In genomic region chr15:52783191-52783829, GRCh38 we compare ENCODE assay signal across 15 cellular contexts. TPM values are rescaled to one million over a fixed set of nuclear protein-coding genes. Genes with fewer than 3 reads are reported as not detected.
DNase-seq lines count a peak whose midpoint lies in the region; ATAC-seq, FAIRE-seq and TF ChIP-seq lines count a peak whose summit lies in the region.
"Had no signal": no experiment of that assay in that cellular context is flagged by ENCODE, and none has a peak within 500 bp of the region (broad histone marks: within the 10 kb centered on the region; RNA-seq: fewer than 3 reads in every experiment).

No MANE protein-coding gene starts in this region.

- dilution Hi-C loops in mammary epithelial cell (cut with HindIII; ENCODE audit: low sequenced_read_pairs): no loop called here

- intact Hi-C loops in aorta (cut with DNase I): loop anchor here (5.0 to 10.0 kb wide), 2 partner anchors 411 to 414 kb away; no protein-coding TSS in a partner anchor
- intact Hi-C loops in mammary epithelial cell (cut with micrococcal nuclease): loop anchor here (5.0 kb wide), 2 partner anchors 804 to 884 kb away; no protein-coding TSS in a partner anchor

- no peaks in the 10 kb centered on the region for H3K27me3 ChIP-seq in aorta (ENCODE audit: control insufficient read depth in 1 of 2, insufficient read depth in 2 of 2, low read length in 1 of 2)
- peaks cover 58% of the 10 kb centered on the region for H3K27me3 ChIP-seq in mammary epithelial cell (ENCODE audit: insufficient read depth, low read length)

- no peaks in the 10 kb centered on the region for H4K20me1 ChIP-seq in mammary epithelial cell (ENCODE audit: insufficient read depth, low read length)

- H3K27ac Mint-ChIP-seq in activated naive CD8-positive, alpha-beta T cell: no peak overlapping the region
- H3K27ac Mint-ChIP-seq in activated naive CD8-positive, alpha-beta T cell treated with anti-CD3 and anti-CD28 coated beads for 36 hours: no peak overlapping the region
- H3K27ac Mint-ChIP-seq: stimulated activated memory B cell treated with anti-CD40 and anti-IgM and Interleukin-4, amounts not matched to agents 10 μg/mL and 1 μg/mL and 100 μg/mL, for 72 hours had no signal

- H3K9me3 ChIP-seq in aorta (ENCODE audit: control insufficient read depth, low read length) (no peaks in the 10 kb centered on the region), mammary epithelial cell (replicated peaks; ENCODE audit: insufficient read depth, low read length) (no peaks in the 10 kb centered on the region)

- no peak overlapping the region for H2AFZ ChIP-seq in mammary epithelial cell (ENCODE audit: low read depth, low read length)

- no peak for DNase-seq in activated naive CD8-positive, alpha-beta T cell treated with anti-CD3 and anti-CD28 coated beads for 36 hours
- peak; percentile 62 for DNase-seq in dermis blood vessel endothelial cell
- peak; percentile 38 for DNase-seq in medulla oblongata (ENCODE audit: extremely low spot score)
- peak in 1 of 2 donors; percentile 55 for DNase-seq in aorta
- DNase-seq in NCI-H345 treated with DMSO at 0.1 percent for 48 hours (lab: John Stamatoyannopoulos, UW; ENCODE audit: unreplicated experiment): no peak
- no peak for DNase-seq in mammary epithelial cell
- no peak for DNase-seq in H54 (ENCODE audit: insufficient read length, low spot score)
- DNase-seq: activated gamma-delta T cell, GDM1 had no signal

- H3K9me3 Mint-ChIP-seq in activated naive CD8-positive, alpha-beta T cell (ENCODE audit: low read depth): no peaks in the 10 kb centered on the region
- no peaks in the 10 kb centered on the region for H3K9me3 Mint-ChIP-seq in activated naive CD8-positive, alpha-beta T cell treated with anti-CD3 and anti-CD28 coated beads for 36 hours
- H3K9me3 Mint-ChIP-seq: stimulated activated memory B cell treated with anti-CD40 and anti-IgM and Interleukin-4, amounts not matched to agents 10 μg/mL and 1 μg/mL and 100 μg/mL, for 72 hours had no signal

- TF ChIP-seq POLR2A in H54 (IDR thresholded peaks at IDR 0.05; ENCODE audit: low read depth, low read length): no peak

- H3K36me3 ChIP-seq in aorta (ENCODE audit: control insufficient read depth in 1 of 2, insufficient read depth in 2 of 2, low read length in 1 of 2) (no peaks in the 10 kb centered on the region), mammary epithelial cell (ENCODE audit: insufficient read depth, low read length) (no peaks in the 10 kb centered on the region)
- H3K36me3 ChIP-seq: WERI-Rb-1 had no signal

- CTCF ChIA-PET in mammary epithelial cell (lab: Charles Lee; ENCODE audit: low non-redundant PET): interaction anchor here (0.7 kb wide), 1 partner anchor 426 kb away, joined by 3 read pairs; no protein-coding TSS in a partner anchor

- no TSS peak for BruUV-seq in mammary epithelial cell (replicated peaks; lab: Mats Ljungman, UMichigan)

- H3K27me3 Mint-ChIP-seq in activated naive CD8-positive, alpha-beta T cell: peaks cover 52% of the 10 kb centered on the region
- H3K27me3 Mint-ChIP-seq in activated naive CD8-positive, alpha-beta T cell treated with anti-CD3 and anti-CD28 coated beads for 36 hours: peaks cover 91% of the 10 kb centered on the region

- H3K4me3 ChIP-seq in aorta (ENCODE audit: low read length in 2 of 2) (no peak overlapping the region), mammary epithelial cell (replicated peaks in 1 of 3; ENCODE audit: insufficient read depth in 1 of 3, low read depth in 2 of 3, low read length in 3 of 3) (no peak overlapping the region)

- H3K36me3 Mint-ChIP-seq in activated naive CD8-positive, alpha-beta T cell: no peaks in the 10 kb centered on the region
- H3K36me3 Mint-ChIP-seq in activated naive CD8-positive, alpha-beta T cell treated with anti-CD3 and anti-CD28 coated beads for 36 hours: no peaks in the 10 kb centered on the region
- H3K36me3 Mint-ChIP-seq: stimulated activated memory B cell treated with anti-CD40 and anti-IgM and Interleukin-4, amounts not matched to agents 10 μg/mL and 1 μg/mL and 100 μg/mL, for 72 hours had no signal

- H3K4me1 Mint-ChIP-seq in activated naive CD8-positive, alpha-beta T cell (ENCODE audit: low read depth): peaks cover 23% of the 10 kb centered on the region
- peaks cover 16% of the 10 kb centered on the region for H3K4me1 Mint-ChIP-seq in activated naive CD8-positive, alpha-beta T cell treated with anti-CD3 and anti-CD28 coated beads for 36 hours

- H3K4me1 ChIP-seq in aorta (ENCODE audit: control insufficient read depth in 1 of 2, insufficient read depth in 2 of 2, low read length in 2 of 2): no peaks in the 10 kb centered on the region
- no peaks in the 10 kb centered on the region for H3K4me1 ChIP-seq in mammary epithelial cell (ENCODE audit: insufficient read depth, low read length)

- no peak overlapping the region for H3K27ac ChIP-seq in aorta (ENCODE audit: low read depth in 1 of 2, low read length in 2 of 2)
- H3K27ac ChIP-seq in mammary epithelial cell (ENCODE audit: insufficient read depth, low read depth, low read length): no peak overlapping the region
- H3K27ac ChIP-seq: WERI-Rb-1 had no signal

- TF ChIP-seq CTCF in mammary epithelial cell (conservative IDR thresholded peaks at IDR 0.05 in 1 of 2, IDR thresholded peaks at IDR 0.05 in 1 of 2; ENCODE audit: extremely low read depth in 1 of 2, insufficient read depth in 1 of 2, low read depth in 1 of 2, low read length in 2 of 2): no peak

- H3K79me2 ChIP-seq in mammary epithelial cell (ENCODE audit: insufficient read depth, low read length): no peaks in the 10 kb centered on the region

- H3K9ac ChIP-seq in mammary epithelial cell (ENCODE audit: insufficient read depth, low read length): no peak overlapping the region

- H3K4me2 ChIP-seq in mammary epithelial cell (ENCODE audit: insufficient read depth, low read depth, low read length): no peak overlapping the region

- ATAC-seq in aorta (ENCODE audit: low FRiP score): peak; percentile 31
- ATAC-seq: Right ventricle myocardium inferior; stimulated activated memory B cell treated with anti-CD40 and anti-IgM and Interleukin-4, amounts not matched to agents 10 μg/mL and 1 μg/mL and 100 μg/mL, for 72 hours had no signal

- FAIRE-seq in H54 (lab: Jason Lieb, UNC): no peak

- 11 to 13% methylated on average over 34 of the region's 34 CpGs for WGBS in aorta, 2 donors
- 18% methylated on average over 27 of the region's 34 CpGs for WGBS in mammary epithelial cell (ENCODE audit: low coverage, missing lambda C conversion rate)

- H3K4me3 Mint-ChIP-seq in activated naive CD8-positive, alpha-beta T cell: peak overlapping the region; percentile 63
- H3K4me3 Mint-ChIP-seq in activated naive CD8-positive, alpha-beta T cell treated with anti-CD3 and anti-CD28 coated beads for 36 hours: no peak overlapping the region
- H3K4me3 Mint-ChIP-seq: stimulated activated memory B cell treated with anti-CD40 and anti-IgM and Interleukin-4, amounts not matched to agents 10 μg/mL and 1 μg/mL and 100 μg/mL, for 72 hours had no signal

- in situ Hi-C loops in mammary epithelial cell (cut with MboI; ENCODE audit: low sequenced_read_pairs in 2 of 2): loop anchor here (10.0 to 25.0 kb wide), 2 partner anchors 411 to 929 kb away; no protein-coding TSS in a partner anchor

RNA-seq across cellular contexts. Expression of gene ONECUT1, which starts 6.8 kb away (rescaled TPM):
- total RNA-seq in activated naive CD8-positive, alpha-beta T cell treated with anti-CD3 and anti-CD28 coated beads for 36 hours: not detected
- total RNA-seq in dermis blood vessel endothelial cell (not detected in 2 replicates), aorta (not detected), mammary epithelial cell (not detected)
- polyA plus RNA-seq in aorta (not detected), mammary epithelial cell (not detected)
- polyA minus RNA-seq in mammary epithelial cell: not detected
- total RNA-seq: dermis microvascular lymphatic vessel endothelial cell, LHCN-M2, Right ventricle myocardium inferior had no signal

Comparison
In these comparisons a context has a peak if more than half of its experiments do, and no peak if none do; other contexts are left out.
1. DNase-seq: peak in dermis blood vessel endothelial cell (single experiment) and medulla oblongata (single experiment); none in activated naive CD8-positive, alpha-beta T cell treated with anti-CD3 and anti-CD28 coated beads for 36 hours (single experiment), NCI-H345 treated with DMSO at 0.1 percent for 48 hours (single experiment), mammary epithelial cell (single experiment) and H54 (single experiment).